Comparison of ENCODE assay signal across 11 cellular contexts in genomic region chrX:39856472-39857121, GRCh38.
DNase-seq lines count a peak whose midpoint lies in the region; ATAC-seq, FAIRE-seq and TF ChIP-seq lines count a peak whose summit lies in the region.
"Had no signal": no experiment of that assay in that cellular context is flagged by ENCODE, and none has a peak within 500 bp of the region (broad histone marks: within the 10 kb centered on the region; RNA-seq: fewer than 3 reads in every experiment).

No MANE protein-coding gene starts in this region.

- no peaks in the 10 kb centered on the region for H3K79me1 ChIP-seq in H1 (ENCODE audit: low read depth, low read length)

- CTCF ChIA-PET in H1 (lab: Charles Lee; ENCODE audit: partially characterized antibody) = interaction anchor here (0.9 to 1.7 kb wide), 2 partner anchors 40 to 43 kb away, joined by 3 to 4 read pairs; no protein-coding TSS in a partner anchor

- no peak overlapping the region for H4K8ac ChIP-seq in H1 (ENCODE audit: extremely low read depth, insufficient read depth, low read length)

- no peak overlapping the region for H2BK20ac ChIP-seq in H1 (ENCODE audit: low read length)

- H4K20me1 ChIP-seq in BLaER1 treated with 17β-estradiol and CSF1 and Interleukin-3, amounts not matched to agents 10 nM and 100 nM = no peaks in the 10 kb centered on the region
- no peaks in the 10 kb centered on the region for H4K20me1 ChIP-seq in OCI-LY3 (ENCODE audit: insufficient read depth, low read length)
- no peaks in the 10 kb centered on the region for H4K20me1 ChIP-seq in H1 (replicated peaks in 1 of 2; ENCODE audit: control insufficient read depth in 1 of 2, insufficient read depth in 2 of 2, low read length in 2 of 2)

- peak; percentile 4 for DNase-seq in COLO668 (lab: John Stamatoyannopoulos, UW; ENCODE audit: unreplicated experiment)
- DNase-seq in H1 (ENCODE audit: low read depth in 1 of 2, low spot score in 2 of 2) = no peak
- no peak for DNase-seq in H7
- no peak for DNase-seq in suprapubic skin (ENCODE audit: low spot score in 2 of 2)
- DNase-seq in Peyer's patch = no peak
- DNase-seq: heart right ventricle, SK-N-SH had no signal

- TF ChIP-seq EP300 in H1 (IDR thresholded peaks at IDR 0.05; ENCODE audit: borderline replicate concordance in 1 of 2, low read depth in 2 of 2, low read length in 2 of 2) (no peak), suprapubic skin (IDR thresholded peaks at IDR 0.05) (no peak)

- TF ChIP-seq POLR2A in H1 (IDR thresholded peaks at IDR 0.05; ENCODE audit: control extremely low read depth in 1 of 2, low read depth in 2 of 2, low read length in 2 of 2) = no peak
- no peak for TF ChIP-seq POLR2A in suprapubic skin (IDR thresholded peaks at IDR 0.05)
- no peak for TF ChIP-seq POLR2A in Peyer's patch (IDR thresholded peaks at IDR 0.05)

- H2BK15ac ChIP-seq in H1 (ENCODE audit: low read length) = no peak overlapping the region

- FAIRE-seq in H1 (lab: Jason Lieb, UNC) = no peak

- H3K4ac ChIP-seq in H1 (replicated peaks; ENCODE audit: insufficient read length, low read depth, low read length) = no peak overlapping the region

- H3K9me3 ChIP-seq in BLaER1 treated with 17β-estradiol and CSF1 and Interleukin-3, amounts not matched to agents 10 nM and 100 nM (replicated peaks in 1 of 11) = no peaks in the 10 kb centered on the region
- H3K9me3 ChIP-seq in OCI-LY3 (ENCODE audit: insufficient read depth, low read length) (no peaks in the 10 kb centered on the region), H1 (ENCODE audit: insufficient read depth in 2 of 2, low read depth in 1 of 2, low read length in 1 of 2) (no peaks in the 10 kb centered on the region), suprapubic skin (no peaks in the 10 kb centered on the region), Peyer's patch (no peaks in the 10 kb centered on the region)
- H3K9me3 ChIP-seq: heart right ventricle, SK-N-SH had no signal

- H3K23me2 ChIP-seq in H1 (ENCODE audit: low read depth, low read length) = 0 out of 2 replicates have a peak, but pooled peaks cover 1% of the 10 kb centered on the region

- H3K4me1 ChIP-seq in BLaER1 treated with 17β-estradiol and CSF1 and Interleukin-3, amounts not matched to agents 10 nM and 100 nM = peaks cover 77 to 98% (median 97%) of the 10 kb centered on the region in 10 experiments
- H3K4me1 ChIP-seq in OCI-LY3 (ENCODE audit: low read length) = peaks cover 67% of the 10 kb centered on the region
- peaks cover 4 to 27% (median 20%) of the 10 kb centered on the region in 4 experiments for H3K4me1 ChIP-seq in H1 (replicated peaks in 1 of 4; ENCODE audit: control insufficient read depth in 3 of 4, insufficient read depth in 4 of 4, low read length in 3 of 4)
- H3K4me1 ChIP-seq in suprapubic skin = peaks cover 8% of the 10 kb centered on the region
- H3K4me1 ChIP-seq in Peyer's patch = peaks cover 0 to 9% (median 0%) of the 10 kb centered on the region in 4 donors

- peak overlapping the region in 9 of 11 experiments; percentile 88 to 93 (median 89); a peak in 17 of 22 replicates for H3K27ac ChIP-seq in BLaER1 treated with 17β-estradiol and CSF1 and Interleukin-3, amounts not matched to agents 10 nM and 100 nM
- H3K27ac ChIP-seq in OCI-LY3 (ENCODE audit: low read length) = peak overlapping the region; percentile 96; the same call in 1 of the 2 replicates
- H3K27ac ChIP-seq in H1 (ENCODE audit: low read depth, low read length) = no peak overlapping the region
- no peak overlapping the region for H3K27ac ChIP-seq in suprapubic skin
- H3K27ac ChIP-seq in Peyer's patch = peak overlapping the region in 1 of 4 donors; percentile 25
- H3K27ac ChIP-seq: epithelial cell of prostate had no signal

- H3K4me3 ChIP-seq in BLaER1 treated with 17β-estradiol and CSF1 and Interleukin-3, amounts not matched to agents 10 nM and 100 nM = no peak overlapping the region; a peak in 1 of 20 replicates
- H3K4me3 ChIP-seq in OCI-LY3 (ENCODE audit: low read length) = no peak overlapping the region
- H3K4me3 ChIP-seq in H1 (ENCODE audit: extremely low read depth in 1 of 4, insufficient read depth in 2 of 4, low read depth in 3 of 4, low read length in 4 of 4) = no peak overlapping the region
- H3K4me3 ChIP-seq in H7 (ENCODE audit: insufficient read depth, low read depth, low read length) = no peak overlapping the region
- H3K4me3 ChIP-seq in suprapubic skin = no peak overlapping the region
- H3K4me3 ChIP-seq in Peyer's patch = no peak overlapping the region
- H3K4me3 ChIP-seq: heart right ventricle had no signal

- H2BK5ac ChIP-seq in H1 (ENCODE audit: low read depth, low read length) = peak overlapping the region; percentile 60; the same call in 1 of the 2 replicates

- H2AK5ac ChIP-seq in H1 (ENCODE audit: low read depth, low read length) = 0 out of 2 replicates have a peak overlapping the region, but pooled peaks have one; percentile 86

- no peak overlapping the region for H2BK12ac ChIP-seq in H1 (ENCODE audit: low read depth, low read length)

- 68% methylated on average over 6 of the region's 7 CpGs; no CpG with 5 or more reads in 1 of the 2 experiments for whole genome bisulfite sequencing in H1 (ENCODE audit: extremely low coverage in 1 of 2, insufficient coverage in 1 of 2, insufficient read length in 1 of 2, insufficient replicate concordance in 2 of 2, low coverage in 1 of 2, low lambda C conversion rate in 2 of 2, missing lambda C conversion rate in 1 of 2), 2 experiments
- WGBS in suprapubic skin = 81% methylated on average over 7 of the region's 7 CpGs

- no peak overlapping the region for H4K91ac ChIP-seq in H1 (replicated peaks; ENCODE audit: insufficient read length, low read length)

- H3K23ac ChIP-seq in H1 (ENCODE audit: insufficient read length) = no peak overlapping the region

- no peak for TF ChIP-seq CTCF in OCI-LY3 (IDR thresholded peaks at IDR 0.05; ENCODE audit: low read depth, low read length)
- TF ChIP-seq CTCF in H1 (IDR thresholded peaks at IDR 0.05; ENCODE audit: control extremely low read depth in 1 of 3, insufficient read depth in 1 of 3, low read depth in 1 of 3, low read length in 3 of 3) = no peak
- no peak for TF ChIP-seq CTCF in suprapubic skin (IDR thresholded peaks at IDR 0.05)
- TF ChIP-seq CTCF in Peyer's patch (IDR thresholded peaks at IDR 0.05) = no peak

- H3K79me2 ChIP-seq in OCI-LY3 (ENCODE audit: low read length) (no peaks in the 10 kb centered on the region), H1 (ENCODE audit: control insufficient read depth in 1 of 2, insufficient read depth in 2 of 2, low read length in 2 of 2) (no peaks in the 10 kb centered on the region)

- H3K27me3 ChIP-seq in BLaER1 treated with 17β-estradiol and CSF1 and Interleukin-3, amounts not matched to agents 10 nM and 100 nM = no peaks in the 10 kb centered on the region
- H3K27me3 ChIP-seq in OCI-LY3 (ENCODE audit: low read depth, low read length) (no peaks in the 10 kb centered on the region), H1 (replicated peaks in 1 of 4; ENCODE audit: control insufficient read depth in 3 of 4, extremely low read depth in 1 of 4, insufficient read depth in 3 of 4, low read length in 3 of 4) (no peaks in the 10 kb centered on the region), H7 (ENCODE audit: control insufficient read depth, insufficient read depth, low read length) (no peaks in the 10 kb centered on the region), suprapubic skin (no peaks in the 10 kb centered on the region), Peyer's patch (no peaks in the 10 kb centered on the region)

- no peak for TF ChIP-seq RAD21 in H1 (IDR thresholded peaks at IDR 0.05 in 1 of 2, conservative IDR thresholded peaks at IDR 0.05 in 1 of 2; ENCODE audit: low read depth in 2 of 2, low read length in 2 of 2)

- peak overlapping the region in 7 of 11 experiments; percentile 19 to 81 (median 58); a peak in 10 of 22 replicates for H3K9ac ChIP-seq in BLaER1 treated with 17β-estradiol and CSF1 and Interleukin-3, amounts not matched to agents 10 nM and 100 nM
- 0 out of 2 replicates have a peak overlapping the region, but pooled peaks have one; percentile 86 for H3K9ac ChIP-seq in OCI-LY3 (ENCODE audit: low read length)
- H3K9ac ChIP-seq in H1 (replicated peaks in 1 of 4; ENCODE audit: extremely low read depth in 1 of 4, low read depth in 3 of 4, low read length in 3 of 4) = no peak overlapping the region
- H3K9ac ChIP-seq: SK-N-SH had no signal

- H3K18ac ChIP-seq in H1 (ENCODE audit: extremely low read depth, low read length) = no peak overlapping the region

- H2AFZ ChIP-seq in OCI-LY3 (ENCODE audit: low read depth, low read length) = no peak overlapping the region
- no peak overlapping the region for H2AFZ ChIP-seq in H1 (ENCODE audit: low read length)

- POLR2A ChIA-PET in H1 (lab: Charles Lee; ENCODE audit: partially characterized antibody) = no interaction called here

- no peaks in the 10 kb centered on the region for H3K36me3 ChIP-seq in BLaER1 treated with 17β-estradiol and CSF1 and Interleukin-3, amounts not matched to agents 10 nM and 100 nM
- no peaks in the 10 kb centered on the region for H3K36me3 ChIP-seq in OCI-LY3 (replicated peaks; ENCODE audit: low read depth, low read length)
- H3K36me3 ChIP-seq in H1 (ENCODE audit: control insufficient read depth in 2 of 4, insufficient read depth in 4 of 4, low read length in 3 of 4) = no peaks in the 10 kb centered on the region
- H3K36me3 ChIP-seq in H7 (replicated peaks; ENCODE audit: control insufficient read depth, insufficient read depth, low read length) = no peaks in the 10 kb centered on the region
- H3K36me3 ChIP-seq in suprapubic skin = no peaks in the 10 kb centered on the region
- no peaks in the 10 kb centered on the region for H3K36me3 ChIP-seq in Peyer's patch
- H3K36me3 ChIP-seq: heart right ventricle had no signal

- no peak overlapping the region for H4K5ac ChIP-seq in H1 (ENCODE audit: insufficient read length, low read depth, low read length)

- H3K4me2 ChIP-seq in BLaER1 treated with 17β-estradiol and CSF1 and Interleukin-3, amounts not matched to agents 10 nM and 100 nM = peak overlapping the region; percentile 84 to 94 (median 87)
- peak overlapping the region; percentile 91 for H3K4me2 ChIP-seq in OCI-LY3 (ENCODE audit: low read length)
- no peak overlapping the region for H3K4me2 ChIP-seq in H1 (ENCODE audit: insufficient read depth in 1 of 2, low read depth in 2 of 2, low read length in 2 of 2)
- H3K4me2 ChIP-seq: SK-N-SH had no signal

- H2BK120ac ChIP-seq in H1 (replicated peaks; ENCODE audit: low read depth, low read length) = no peak overlapping the region

- no peak overlapping the region for H3K14ac ChIP-seq in H1 (ENCODE audit: insufficient read length)

- no peak overlapping the region for H3K56ac ChIP-seq in H1 (replicated peaks; ENCODE audit: insufficient read length, low read depth, low read length)

- ATAC-seq in HG03095 (IDR thresholded peaks at IDR 0.05; ENCODE audit: unreplicated experiment) = no peak

TF ChIP-seq in H1, 55 proteins besides CTCF, POLR2A, EP300 and RAD21:
- no peak for TF ChIP-seq FOSL1 (IDR thresholded peaks at IDR 0.05; ENCODE audit: insufficient read depth, low read depth, low read length)
- 0 out of 2 replicates have a peak, but pooled peaks have one; percentile 20 for TF ChIP-seq CEBPB (IDR thresholded peaks at IDR 0.05; ENCODE audit: low read depth, low read length)
- TF ChIP-seq RXRA (IDR thresholded peaks at IDR 0.05; ENCODE audit: insufficient read depth, low read depth, low read length) = no peak

Comparison
In these comparisons a context has a peak if more than half of its experiments do, and no peak if none do; other contexts are left out.
1. H3K27ac ChIP-seq: peak in BLaER1 treated with 17β-estradiol and CSF1 and Interleukin-3, amounts not matched to agents 10 nM and 100 nM (9 of 11) and OCI-LY3 (single experiment); none in H1 (single experiment) and suprapubic skin (single experiment).
2. H3K4me2 ChIP-seq: peak in BLaER1 treated with 17β-estradiol and CSF1 and Interleukin-3, amounts not matched to agents 10 nM and 100 nM (11 of 11) and OCI-LY3 (single experiment); none in H1 (0 of 2).
3. H3K9ac ChIP-seq: peak in BLaER1 treated with 17β-estradiol and CSF1 and Interleukin-3, amounts not matched to agents 10 nM and 100 nM (7 of 11) and OCI-LY3 (single experiment); none in H1 (0 of 4).